In the genomic region with DNA sequence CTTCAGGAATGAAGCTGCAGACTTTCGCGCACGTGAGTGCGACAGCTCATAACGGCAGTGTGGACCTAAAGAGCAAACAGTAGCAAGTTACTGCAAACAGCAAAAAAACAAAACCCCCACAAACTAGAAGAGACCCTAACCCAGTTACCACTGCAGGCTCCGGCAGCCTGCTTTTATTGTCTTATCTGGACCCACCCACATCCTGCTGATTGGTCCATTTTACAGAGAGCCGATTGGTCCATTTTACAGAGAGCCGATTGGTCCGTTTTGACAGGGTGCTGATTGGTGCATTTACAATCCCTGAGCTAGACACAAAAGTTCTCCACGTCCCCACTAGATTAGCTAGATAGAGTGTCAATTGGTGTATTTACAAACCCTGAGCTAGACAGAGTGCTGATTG, we compare ENCODE assay signal across 2 cellular contexts. TPM values are rescaled to one million over a fixed set of nuclear protein-coding genes. Genes with fewer than 3 reads are reported as not detected.
"Had no signal": no experiment of that assay in that cellular context is flagged by ENCODE, and none has a peak within 500 bp of the region (broad histone marks: within the 10 kb centered on the region; RNA-seq: fewer than 3 reads in every experiment).

No MANE protein-coding gene starts in this region.

RNA-seq across cellular contexts. Expression of gene DEGS2, which starts 48.1 kb away (rescaled TPM):
- total RNA-seq: glomerular endothelial cell, left ventricle myocardium superior had no signal
